Comparison of ENCODE assay signal across 9 cellular contexts in the genomic region with DNA sequence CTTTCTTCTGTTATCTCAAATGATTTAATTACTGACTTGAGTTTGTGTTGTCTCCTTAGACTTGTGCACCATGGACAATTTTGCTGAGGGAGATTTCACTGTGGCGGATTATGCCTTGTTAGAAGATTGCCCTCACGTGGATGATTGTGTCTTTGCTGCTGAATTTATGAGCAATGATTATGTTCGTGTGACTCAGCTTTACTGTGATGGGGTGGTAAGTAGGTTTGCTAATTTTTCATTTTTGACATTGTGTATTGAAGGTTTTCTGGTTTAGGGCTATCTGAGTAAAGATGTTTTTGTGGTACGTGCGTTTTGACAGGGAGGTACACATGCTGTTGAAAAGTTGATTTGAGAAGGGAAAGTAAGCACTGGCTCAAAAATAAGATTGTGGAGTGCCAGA. TPM values are rescaled to one million over a fixed set of nuclear protein-coding genes. Genes with fewer than 3 reads are reported as not detected.
DNase-seq lines count a peak whose midpoint lies in the region; ATAC-seq and TF ChIP-seq lines count a peak whose summit lies in the region.
"Had no signal": no experiment of that assay in that cellular context is flagged by ENCODE, and none has a peak within 500 bp of the region (broad histone marks: within the 10 kb centered on the region; RNA-seq: fewer than 3 reads in every experiment).

No MANE protein-coding gene starts in this region.

- peaks cover 31% of the 10 kb centered on the region for H3K36me3 Mint-ChIP-seq in CD8-positive, alpha-beta T cell

- CTCF ChIA-PET in CD8-positive, alpha-beta T cell (lab: Charles Lee) = interaction anchor here (0.9 kb wide), 1 partner anchor 11 kb away, joined by 5 read pairs; no protein-coding TSS in a partner anchor

- no peaks in the 10 kb centered on the region for H3K27me3 Mint-ChIP-seq in CD8-positive, alpha-beta T cell (ENCODE audit: low read depth)

- DNase-seq in CD8-positive, alpha-beta T cell = peak in 1 of 7 experiments; percentile 23
- peak; percentile 74 for DNase-seq in LHCN-M2 (ENCODE audit: low read depth)
- DNase-seq in astrocyte of the spinal cord (ENCODE audit: low read depth, low spot score) = peak; percentile 60
- DNase-seq in lung microvascular endothelial cell (ENCODE audit: low read depth in 2 of 2) = peak; percentile 40 to 49
- no peak for DNase-seq in activated CD8-positive, alpha-beta memory T cell treated with anti-CD3 and anti-CD28 coated beads for 24 hours
- no peak for DNase-seq in NCI-H446 treated with DMSO at 0.1 percent for 48 hours (lab: John Stamatoyannopoulos, UW)

- peaks cover 10% of the 10 kb centered on the region for H3K4me1 ChIP-seq in CD8-positive, alpha-beta T cell (ENCODE audit: insufficient read depth, low read length)

- no peaks in the 10 kb centered on the region for H3K36me3 ChIP-seq in CD8-positive, alpha-beta T cell (ENCODE audit: insufficient read depth, low read length)

- POLR2A ChIA-PET in CD8-positive, alpha-beta T cell (lab: Charles Lee) = no interaction called here

- intact Hi-C loops in CD8-positive, alpha-beta T cell (cut with DNase I, micrococcal nuclease) = loop anchor here in 1 of 2 experiments (1.0 kb wide), 1 partner anchor 110 kb away; no protein-coding TSS in a partner anchor

- no peak overlapping the region for H3K27ac Mint-ChIP-seq in CD8-positive, alpha-beta T cell
- H3K27ac Mint-ChIP-seq: T-helper 1 cell treated with Interleukin-12 subunit alpha and Interleukin-12 subunit beta and Interleukin-4 antibody, amounts not matched to agents 30 μg/mL and 1 μg/mL, for 36 hours had no signal

- in situ Hi-C loops in astrocyte of the spinal cord (cut with HindIII; ENCODE audit: low sequenced_read_pairs) = no loop called here

- H3K4me3 Mint-ChIP-seq in CD8-positive, alpha-beta T cell = no peak overlapping the region
- H3K4me3 Mint-ChIP-seq: T-helper 1 cell treated with Interleukin-12 subunit alpha and Interleukin-12 subunit beta and Interleukin-4 antibody, amounts not matched to agents 30 μg/mL and 1 μg/mL, for 36 hours had no signal

- no peaks in the 10 kb centered on the region for H3K27me3 ChIP-seq in CD8-positive, alpha-beta T cell (ENCODE audit: insufficient read depth, low read length)

- H3K9me3 ChIP-seq in CD8-positive, alpha-beta T cell (ENCODE audit: low read length) = no peaks in the 10 kb centered on the region

- ATAC-seq in CD8-positive, alpha-beta T cell = peak; percentile 48
- ATAC-seq in GM21529 (IDR thresholded peaks at IDR 0.05; ENCODE audit: unreplicated experiment) (no peak), GM18868 (IDR thresholded peaks at IDR 0.05; ENCODE audit: unreplicated experiment) (no peak)

- H3K4me1 Mint-ChIP-seq in CD8-positive, alpha-beta T cell (ENCODE audit: low read depth) = peaks cover 21% of the 10 kb centered on the region

- peak; percentile 21 for TF ChIP-seq CTCF in CD8-positive, alpha-beta T cell (IDR thresholded peaks at IDR 0.05)
- TF ChIP-seq CTCF in astrocyte of the spinal cord (IDR thresholded peaks at IDR 0.05; ENCODE audit: low read depth, low read length) = peak; percentile 53

- H3K27ac ChIP-seq in CD8-positive, alpha-beta T cell (ENCODE audit: low read depth, low read length) = no peak overlapping the region

- H3K9me3 Mint-ChIP-seq in CD8-positive, alpha-beta T cell = no peaks in the 10 kb centered on the region
- H3K9me3 Mint-ChIP-seq: T-helper 1 cell treated with Interleukin-12 subunit alpha and Interleukin-12 subunit beta and Interleukin-4 antibody, amounts not matched to agents 30 μg/mL and 1 μg/mL, for 36 hours had no signal

- no peak overlapping the region for H3K4me3 ChIP-seq in CD8-positive, alpha-beta T cell (ENCODE audit: low read depth, low read length)
- H3K4me3 ChIP-seq in astrocyte of the spinal cord (ENCODE audit: low read depth, low read length) = no peak overlapping the region

RNA-seq across cellular contexts. Expression of gene TTC3, which starts 14.1 kb away (rescaled TPM):
- 100 to 1,000 TPM; 137 to 141 TPM for total RNA-seq in CD8-positive, alpha-beta T cell
- 168 and 189 TPM in 2 replicates for total RNA-seq in LHCN-M2 (2014; rRNA removed)
- 37.2 TPM for polyA plus RNA-seq in LHCN-M2 (2012)
- total RNA-seq in lung microvascular endothelial cell = 99.4 and 127 TPM in 2 replicates

RNA-seq across cellular contexts. Expression of gene PIGP, which starts 14.3 kb away (rescaled TPM):
- total RNA-seq in CD8-positive, alpha-beta T cell = 10 to 100 TPM; 11.9 to 12.2 TPM
- 11.1 and 24.1 TPM in 2 replicates for total RNA-seq in LHCN-M2 (2014; rRNA removed)
- polyA plus RNA-seq in LHCN-M2 (2012) = 18.0 TPM
- total RNA-seq in lung microvascular endothelial cell = 2.4 and 3.0 TPM in 2 replicates

Comparison
In these comparisons a context has a peak if more than half of its experiments do, and no peak if none do; other contexts are left out.
1. DNase-seq: peak in LHCN-M2 (single experiment), astrocyte of the spinal cord (single experiment) and lung microvascular endothelial cell (2 of 2); none in activated CD8-positive, alpha-beta memory T cell treated with anti-CD3 and anti-CD28 coated beads for 24 hours (single experiment) and NCI-H446 treated with DMSO at 0.1 percent for 48 hours (single experiment).